In the genomic region with DNA sequence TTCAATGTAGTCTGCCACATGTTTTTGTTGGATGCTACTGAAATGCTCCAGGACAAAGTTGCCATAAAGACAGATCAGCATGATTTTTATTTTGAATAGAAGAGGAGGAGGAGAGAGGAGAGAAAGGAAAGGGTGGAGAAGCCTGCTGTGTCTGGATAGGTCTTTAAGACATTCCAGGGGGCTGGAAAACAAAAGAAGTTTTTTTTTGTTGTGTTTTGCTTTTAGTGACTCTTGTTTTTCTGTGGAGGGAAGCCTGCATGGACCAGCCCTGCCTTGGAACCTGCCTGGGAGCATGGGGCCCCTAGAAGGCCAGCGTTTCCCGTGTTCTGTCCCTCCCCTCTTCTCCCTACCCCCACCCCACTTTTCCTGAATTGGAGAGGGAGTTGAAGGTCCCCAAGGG, we compare ENCODE assay signal across 15 cellular contexts. TPM values are rescaled to one million over a fixed set of nuclear protein-coding genes. Genes with fewer than 3 reads are reported as not detected.
A peak's percentile ranks its signal among the peaks of the same experiment; 100 is the strongest.
DNase-seq lines count a peak whose midpoint lies in the region; ATAC-seq lines count a peak whose summit lies in the region.
"Had no signal": no experiment of that assay in that cellular context is flagged by ENCODE, and none has a peak within 500 bp of the region (broad histone marks: within the 10 kb centered on the region; RNA-seq: fewer than 3 reads in every experiment).

No MANE protein-coding gene starts in this region.

- no peaks in the 10 kb centered on the region for H3K9me3 Mint-ChIP-seq in activated CD4-positive, alpha-beta T cell treated with anti-CD3 and anti-CD28 coated beads for 36 hours (ENCODE audit: low read depth)
- no peaks in the 10 kb centered on the region for H3K9me3 Mint-ChIP-seq in activated T-helper 17 cell treated with anti-CD3 and anti-CD28 coated beads, Interleukin-2, amount 50 U/mL, for 72 hours

- no peak for DNase-seq in activated CD4-positive, alpha-beta T cell treated with anti-CD3 and anti-CD28 coated beads for 36 hours
- no peak for DNase-seq in activated CD4-positive, alpha-beta T cell treated with anti-CD3 and anti-CD28 coated beads, Interleukin-2, amount 50 U/mL, for 48 hours
- no peak for DNase-seq in NCI-H1092 treated with DMSO at 0.1 percent for 48 hours (lab: John Stamatoyannopoulos, UW)
- DNase-seq: brain microvascular endothelial cell, DMS153, NCI-H2171 had no signal

- CTCF ChIA-PET in activated CD4-positive, alpha-beta T cell treated with anti-CD3 and anti-CD28 coated beads for 36 hours (lab: Charles Lee), result interaction anchor here (0.6 to 1.5 kb wide), 4 partner anchors 46 to 182 kb away, joined by 3 to 5 read pairs (median 3); no protein-coding TSS in a partner anchor

- peak overlapping the region; percentile 34 for H3K4me3 ChIP-seq in iPS-18c (ENCODE audit: insufficient read depth, low read depth, low read length)
- peak overlapping the region in 1 of 7 experiments; percentile 78 for H3K4me3 ChIP-seq in skin epidermis
- H3K4me3 ChIP-seq: A549, GM12878, ovary had no signal

- peaks cover 41% of the 10 kb centered on the region for H3K4me1 Mint-ChIP-seq in activated CD4-positive, alpha-beta T cell treated with anti-CD3 and anti-CD28 coated beads for 36 hours
- peaks cover 56% of the 10 kb centered on the region for H3K4me1 Mint-ChIP-seq in activated T-helper 17 cell treated with anti-CD3 and anti-CD28 coated beads, Interleukin-2, amount 50 U/mL, for 72 hours

- no peaks in the 10 kb centered on the region for H3K36me3 Mint-ChIP-seq in activated CD4-positive, alpha-beta T cell treated with anti-CD3 and anti-CD28 coated beads for 36 hours (ENCODE audit: low read depth)
- no peaks in the 10 kb centered on the region for H3K36me3 Mint-ChIP-seq in activated T-helper 17 cell treated with anti-CD3 and anti-CD28 coated beads, Interleukin-2, amount 50 U/mL, for 72 hours (ENCODE audit: low read depth)

- H3K9me3 ChIP-seq in iPS-18c (ENCODE audit: control insufficient read depth, insufficient read depth, low read length), result no peaks in the 10 kb centered on the region
- H3K9me3 ChIP-seq: A549, ovary had no signal

- H3K4me3 Mint-ChIP-seq in activated CD4-positive, alpha-beta T cell treated with anti-CD3 and anti-CD28 coated beads for 36 hours, result peak overlapping the region; percentile 74
- peak overlapping the region; percentile 74 for H3K4me3 Mint-ChIP-seq in activated T-helper 17 cell treated with anti-CD3 and anti-CD28 coated beads, Interleukin-2, amount 50 U/mL, for 72 hours

- H3K27me3 Mint-ChIP-seq in activated CD4-positive, alpha-beta T cell treated with anti-CD3 and anti-CD28 coated beads for 36 hours, result peaks cover 23% of the 10 kb centered on the region
- H3K27me3 Mint-ChIP-seq in activated T-helper 17 cell treated with anti-CD3 and anti-CD28 coated beads, Interleukin-2, amount 50 U/mL, for 72 hours, result no peaks in the 10 kb centered on the region

- ATAC-seq in activated CD4-positive, alpha-beta T cell treated with anti-CD3 and anti-CD28 coated beads for 36 hours, result no peak
- ATAC-seq in activated T-helper 17 cell treated with anti-CD3 and anti-CD28 coated beads, Interleukin-2, amount 50 U/mL, for 72 hours (replicated peaks), result no peak
- ATAC-seq in HG02623 (IDR thresholded peaks at IDR 0.05; ENCODE audit: unreplicated experiment) (no peak), HG03432 (IDR thresholded peaks at IDR 0.05; ENCODE audit: unreplicated experiment) (no peak)
- ATAC-seq: A549, GM12878 had no signal

- H3K27ac Mint-ChIP-seq in activated CD4-positive, alpha-beta T cell treated with anti-CD3 and anti-CD28 coated beads for 36 hours, result peak overlapping the region; percentile 44
- peak overlapping the region; percentile 55 for H3K27ac Mint-ChIP-seq in activated T-helper 17 cell treated with anti-CD3 and anti-CD28 coated beads, Interleukin-2, amount 50 U/mL, for 72 hours

- peak overlapping the region in 19 of 21 experiments; percentile 18 to 88 (median 59) for H3K27ac ChIP-seq in skin epidermis
- H3K27ac ChIP-seq: brain microvascular endothelial cell had no signal

- intact Hi-C loops in activated CD4-positive, alpha-beta T cell treated with anti-CD3 and anti-CD28 coated beads for 36 hours (cut with DNase I, micrococcal nuclease), result loop anchor here (2.0 to 10.0 kb wide), 6 partner anchors 46 to 373 kb away; a partner anchor contains a TSS

- POLR2A ChIA-PET in activated CD4-positive, alpha-beta T cell treated with anti-CD3 and anti-CD28 coated beads for 36 hours (lab: Charles Lee), result no interaction called here

RNA-seq across cellular contexts. Expression of a gene that starts 2.3 kb away (rescaled TPM):
- total RNA-seq in activated CD4-positive, alpha-beta T cell treated with anti-CD3 and anti-CD28 coated beads for 36 hours, result 1 to 10 TPM; 1.4 to 2.3 TPM
- 1 to 10 TPM; 3.3 to 3.9 TPM for total RNA-seq in activated T-helper 17 cell treated with anti-CD3 and anti-CD28 coated beads, Interleukin-2, amount 50 U/mL, for 72 hours
- total RNA-seq: LHCN-M2 had no signal
